ENCODE assay signal across 14 cellular contexts in genomic region chr12:67040861-67041137, GRCh38.
DNase-seq lines count a peak whose midpoint lies in the region; ATAC-seq and TF ChIP-seq lines count a peak whose summit lies in the region.
"Had no signal": no experiment of that assay in that cellular context is flagged by ENCODE, and none has a peak within 500 bp of the region (broad histone marks: within the 10 kb centered on the region; RNA-seq: fewer than 3 reads in every experiment).

No MANE protein-coding gene starts in this region.

- no peak overlapping the region for H3K4me3 Mint-ChIP-seq in nephron progenitor cell
- H3K4me3 Mint-ChIP-seq: B cell; CD8-positive, alpha-beta T cell; H9 had no signal

- H3K27ac Mint-ChIP-seq in nephron progenitor cell: peak overlapping the region; percentile 14
- H3K27ac Mint-ChIP-seq: B cell; CD8-positive, alpha-beta T cell; H9 had no signal

- TF ChIP-seq POLR2A in thyroid gland (IDR thresholded peaks at IDR 0.05) (no peak), tibial nerve (IDR thresholded peaks at IDR 0.05) (no peak)

- peaks cover 20 to 21% of the 10 kb centered on the region in 2 donors for H3K4me1 ChIP-seq in thyroid gland
- no peaks in the 10 kb centered on the region for H3K4me1 ChIP-seq in tibial nerve
- H3K4me1 ChIP-seq: BLaER1 treated with 17β-estradiol and CSF1 and Interleukin-3, amounts not matched to agents 10 nM and 100 nM had no signal

- no peaks in the 10 kb centered on the region for H3K9me3 ChIP-seq in thyroid gland
- H3K9me3 ChIP-seq in tibial nerve: no peaks in the 10 kb centered on the region
- H3K9me3 ChIP-seq: BLaER1 treated with 17β-estradiol and CSF1 and Interleukin-3, amounts not matched to agents 10 nM and 100 nM had no signal

- TF ChIP-seq CTCF in 22Rv1 (IDR thresholded peaks at IDR 0.05) (no peak), VCaP (conservative IDR thresholded peaks at IDR 0.05) (no peak), nephron progenitor cell (IDR thresholded peaks at IDR 0.05) (no peak), thyroid gland (IDR thresholded peaks at IDR 0.05) (no peak), tibial nerve (IDR thresholded peaks at IDR 0.05) (no peak)

- no peak for ATAC-seq in GM21723 (IDR thresholded peaks at IDR 0.05; ENCODE audit: unreplicated experiment)
- ATAC-seq: CD8-positive, alpha-beta T cell had no signal

- peaks cover 3% of the 10 kb centered on the region for H3K27me3 Mint-ChIP-seq in nephron progenitor cell (ENCODE audit: low read depth, poor library complexity)

- peak overlapping the region; percentile 50 for H3K27ac ChIP-seq in 22Rv1
- H3K27ac ChIP-seq in VCaP: peak overlapping the region; percentile 56
- H3K27ac ChIP-seq in thyroid gland: peak overlapping the region; percentile 39 to 84 (median 53)
- H3K27ac ChIP-seq in tibial nerve: no peak overlapping the region
- H3K27ac ChIP-seq: BLaER1 treated with 17β-estradiol and CSF1 and Interleukin-3, amounts not matched to agents 10 nM and 100 nM had no signal

- H3K27me3 ChIP-seq in thyroid gland (no peaks in the 10 kb centered on the region), tibial nerve (no peaks in the 10 kb centered on the region)
- H3K27me3 ChIP-seq: BLaER1 treated with 17β-estradiol and CSF1 and Interleukin-3, amounts not matched to agents 10 nM and 100 nM had no signal

- intact Hi-C loops in thyroid gland (cut with DNase I): no loop called here

- TF ChIP-seq EP300 in tibial nerve (IDR thresholded peaks at IDR 0.05): no peak

- H3K9me3 Mint-ChIP-seq in nephron progenitor cell: peaks cover 4% of the 10 kb centered on the region
- H3K9me3 Mint-ChIP-seq: CD8-positive, alpha-beta T cell; H9 had no signal

- H3K4me3 ChIP-seq in thyroid gland (replicated peaks in 1 of 3) (no peak overlapping the region), tibial nerve (no peak overlapping the region)
- H3K4me3 ChIP-seq: BLaER1 treated with 17β-estradiol and CSF1 and Interleukin-3, amounts not matched to agents 10 nM and 100 nM had no signal

- no peaks in the 10 kb centered on the region for H3K36me3 ChIP-seq in thyroid gland
- no peaks in the 10 kb centered on the region for H3K36me3 ChIP-seq in tibial nerve
- H3K36me3 ChIP-seq: BLaER1 treated with 17β-estradiol and CSF1 and Interleukin-3, amounts not matched to agents 10 nM and 100 nM had no signal

- DNase-seq in nephron progenitor cell: no peak
- DNase-seq in thyroid gland: no peak
- no peak for DNase-seq in kidney tubule cell (ENCODE audit: low spot score)
- DNase-seq in tibial nerve (ENCODE audit: low spot score in 2 of 2): no peak
- DNase-seq: 8988T; Calu3; CD8-positive, alpha-beta T cell; GF-D8; H9 had no signal

- peaks cover 45% of the 10 kb centered on the region for H3K4me1 Mint-ChIP-seq in nephron progenitor cell
- H3K4me1 Mint-ChIP-seq: B cell had no signal

- no peaks in the 10 kb centered on the region for H3K36me3 Mint-ChIP-seq in nephron progenitor cell (ENCODE audit: low read depth)
- H3K36me3 Mint-ChIP-seq: CD8-positive, alpha-beta T cell had no signal

Comparison
In these comparisons a context has a peak if more than half of its experiments do, and no peak if none do; other contexts are left out.
1. H3K27ac ChIP-seq: peak in 22Rv1 (single experiment), VCaP (single experiment) and thyroid gland (3 of 3); none in tibial nerve (0 of 4).